Comparison of ENCODE assay signal across 17 cellular contexts in genomic region chr3:195891431-195892104, GRCh38. TPM values are rescaled to one million over a fixed set of nuclear protein-coding genes. Genes with fewer than 3 reads are reported as not detected.
A peak's percentile ranks its signal among the peaks of the same experiment; 100 is the strongest.
DNase-seq lines count a peak whose midpoint lies in the region; ATAC-seq and TF ChIP-seq lines count a peak whose summit lies in the region.
"Had no signal": no experiment of that assay in that cellular context is flagged by ENCODE, and none has a peak within 500 bp of the region (broad histone marks: within the 10 kb centered on the region; RNA-seq: fewer than 3 reads in every experiment).

No MANE protein-coding gene starts in this region.

- 0 out of 2 replicates have a peak overlapping the region, but pooled peaks have one; percentile 50 for H3K27ac ChIP-seq in GM23338 (ENCODE audit: low read depth)
- H3K27ac ChIP-seq: C4-2B had no signal

- H3K9ac ChIP-seq in skeletal muscle satellite cell (ENCODE audit: low read depth, low read length): peak overlapping the region; percentile 7

- no peak overlapping the region for H3K4me3 ChIP-seq in GM23338
- peak overlapping the region; percentile 68 for H3K4me3 ChIP-seq in skeletal muscle satellite cell (ENCODE audit: low read length)
- H3K4me3 ChIP-seq: GM12878 had no signal

- peaks cover 9% of the 10 kb centered on the region for H3K27me3 Mint-ChIP-seq in GM23338 (ENCODE audit: insufficient read depth, low read depth, poor library complexity)
- H3K27me3 Mint-ChIP-seq in brain: peaks cover 4% of the 10 kb centered on the region
- H3K27me3 Mint-ChIP-seq: activated CD4-positive, alpha-beta memory T cell treated with anti-CD3 and anti-CD28 coated beads for 36 hours had no signal

- no peaks in the 10 kb centered on the region for H3K9me2 ChIP-seq in GM23338 (ENCODE audit: insufficient read depth)

- ATAC-seq in GM23338: no peak
- ATAC-seq in HG03571 (IDR thresholded peaks at IDR 0.05; ENCODE audit: unreplicated experiment): no peak
- no peak for ATAC-seq in HG03520 (IDR thresholded peaks at IDR 0.05; ENCODE audit: unreplicated experiment)
- ATAC-seq: GM12878, pancreas had no signal

- TF ChIP-seq CTCF in GM23338 (conservative IDR thresholded peaks at IDR 0.05; ENCODE audit: low read depth in 2 of 2) (no peak), brain (conservative IDR thresholded peaks at IDR 0.05) (no peak)

- H3K9me3 Mint-ChIP-seq in GM23338 (no peaks in the 10 kb centered on the region), brain (peaks cover 0 to 3% (median 0%) of the 10 kb centered on the region in 5 experiments)
- H3K9me3 Mint-ChIP-seq: activated CD4-positive, alpha-beta memory T cell treated with anti-CD3 and anti-CD28 coated beads for 36 hours had no signal

- no peak for DNase-seq in GM23338 (ENCODE audit: low spot score)
- peak; percentile 44 for DNase-seq in left kidney (ENCODE audit: low read depth, low spot score)
- no peak for DNase-seq in LoVo (ENCODE audit: low spot score)
- DNase-seq in cerebellar nuclear complex (lab: John Stamatoyannopoulos, UW): no peak
- DNase-seq: activated CD4-positive, alpha-beta memory T cell treated with anti-CD3 and anti-CD28 coated beads for 36 hours; hippocampal formation; KBM-7; mesendoderm; NCI-H187; NCI-H526 treated with DMSO at 0.1 percent for 48 hours had no signal

- peaks cover 15% of the 10 kb centered on the region; the same call in 1 of the 2 replicates for H3F3A ChIP-seq in GM23338 (replicated peaks; ENCODE audit: low read depth)

- H3K4me2 ChIP-seq in GM23338: no peak overlapping the region
- H3K4me2 ChIP-seq in skeletal muscle satellite cell (ENCODE audit: low read length): peak overlapping the region; percentile 82

- H3K79me2 ChIP-seq in GM23338 (replicated peaks; ENCODE audit: insufficient read depth): peaks cover 16% of the 10 kb centered on the region

- H3K36me3 ChIP-seq in GM23338 (ENCODE audit: insufficient read depth) (no peaks in the 10 kb centered on the region), skeletal muscle satellite cell (ENCODE audit: insufficient read depth, low read length) (peaks cover 4% of the 10 kb centered on the region)
- H3K36me3 ChIP-seq: pancreas had no signal

- H3K4me1 ChIP-seq in GM23338 (ENCODE audit: insufficient read depth): peaks cover 14% of the 10 kb centered on the region
- H3K4me1 ChIP-seq in skeletal muscle satellite cell (ENCODE audit: control insufficient read depth, insufficient read depth, low read length): peaks cover 50% of the 10 kb centered on the region

- H3K9me3 ChIP-seq in skeletal muscle satellite cell (replicated peaks; ENCODE audit: low read length): no peaks in the 10 kb centered on the region
- H3K9me3 ChIP-seq: pancreas had no signal

- peaks cover 57% of the 10 kb centered on the region for H3K4me1 Mint-ChIP-seq in GM23338
- peaks cover 78% of the 10 kb centered on the region for H3K4me1 Mint-ChIP-seq in brain

- H3K27me3 ChIP-seq in GM23338 (ENCODE audit: insufficient read depth) (no peaks in the 10 kb centered on the region), skeletal muscle satellite cell (ENCODE audit: control insufficient read depth, insufficient read depth, low read length) (no peaks in the 10 kb centered on the region)
- H3K27me3 ChIP-seq: pancreas had no signal

- peak overlapping the region; percentile 44 for H3K27ac Mint-ChIP-seq in GM23338
- peak overlapping the region; percentile 13 to 92 (median 83) for H3K27ac Mint-ChIP-seq in brain
- H3K27ac Mint-ChIP-seq: activated CD4-positive, alpha-beta memory T cell treated with anti-CD3 and anti-CD28 coated beads for 36 hours had no signal

- H3K4me3 Mint-ChIP-seq in GM23338 (no peak overlapping the region), brain (peak overlapping the region in 3 of 5 experiments; percentile 77 to 86 (median 85))
- H3K4me3 Mint-ChIP-seq: activated CD4-positive, alpha-beta memory T cell treated with anti-CD3 and anti-CD28 coated beads for 36 hours had no signal

- peaks cover 5% of the 10 kb centered on the region; the same call in 1 of the 3 replicates for H3K36me3 Mint-ChIP-seq in GM23338 (ENCODE audit: low read depth)
- H3K36me3 Mint-ChIP-seq in brain: peaks cover 6% of the 10 kb centered on the region

- no peak overlapping the region for H2AFZ ChIP-seq in GM23338

- H4K20me1 ChIP-seq in GM23338 (replicated peaks; ENCODE audit: insufficient read depth): no peaks in the 10 kb centered on the region; the same call in 1 of the 2 replicates

TF ChIP-seq in GM23338, 12 proteins besides CTCF, POLR2A, EP300 and RAD21 (continues in another document):
- TF ChIP-seq EZH2phosphoT487 (IDR thresholded peaks at IDR 0.05; ENCODE audit: unreplicated experiment) (no peak), ZNF331 (CRISPR knock-in tag; IDR thresholded peaks at IDR 0.05; ENCODE audit: low read depth) (no peak), NANOG (IDR thresholded peaks at IDR 0.05; ENCODE audit: borderline replicate concordance) (no peak), CREB1 (CRISPR knock-in tag; IDR thresholded peaks at IDR 0.05; ENCODE audit: low read depth) (no peak), STAT1 (IDR thresholded peaks at IDR 0.05; ENCODE audit: unreplicated experiment) (no peak)
- TF ChIP-seq, protein P1, sequence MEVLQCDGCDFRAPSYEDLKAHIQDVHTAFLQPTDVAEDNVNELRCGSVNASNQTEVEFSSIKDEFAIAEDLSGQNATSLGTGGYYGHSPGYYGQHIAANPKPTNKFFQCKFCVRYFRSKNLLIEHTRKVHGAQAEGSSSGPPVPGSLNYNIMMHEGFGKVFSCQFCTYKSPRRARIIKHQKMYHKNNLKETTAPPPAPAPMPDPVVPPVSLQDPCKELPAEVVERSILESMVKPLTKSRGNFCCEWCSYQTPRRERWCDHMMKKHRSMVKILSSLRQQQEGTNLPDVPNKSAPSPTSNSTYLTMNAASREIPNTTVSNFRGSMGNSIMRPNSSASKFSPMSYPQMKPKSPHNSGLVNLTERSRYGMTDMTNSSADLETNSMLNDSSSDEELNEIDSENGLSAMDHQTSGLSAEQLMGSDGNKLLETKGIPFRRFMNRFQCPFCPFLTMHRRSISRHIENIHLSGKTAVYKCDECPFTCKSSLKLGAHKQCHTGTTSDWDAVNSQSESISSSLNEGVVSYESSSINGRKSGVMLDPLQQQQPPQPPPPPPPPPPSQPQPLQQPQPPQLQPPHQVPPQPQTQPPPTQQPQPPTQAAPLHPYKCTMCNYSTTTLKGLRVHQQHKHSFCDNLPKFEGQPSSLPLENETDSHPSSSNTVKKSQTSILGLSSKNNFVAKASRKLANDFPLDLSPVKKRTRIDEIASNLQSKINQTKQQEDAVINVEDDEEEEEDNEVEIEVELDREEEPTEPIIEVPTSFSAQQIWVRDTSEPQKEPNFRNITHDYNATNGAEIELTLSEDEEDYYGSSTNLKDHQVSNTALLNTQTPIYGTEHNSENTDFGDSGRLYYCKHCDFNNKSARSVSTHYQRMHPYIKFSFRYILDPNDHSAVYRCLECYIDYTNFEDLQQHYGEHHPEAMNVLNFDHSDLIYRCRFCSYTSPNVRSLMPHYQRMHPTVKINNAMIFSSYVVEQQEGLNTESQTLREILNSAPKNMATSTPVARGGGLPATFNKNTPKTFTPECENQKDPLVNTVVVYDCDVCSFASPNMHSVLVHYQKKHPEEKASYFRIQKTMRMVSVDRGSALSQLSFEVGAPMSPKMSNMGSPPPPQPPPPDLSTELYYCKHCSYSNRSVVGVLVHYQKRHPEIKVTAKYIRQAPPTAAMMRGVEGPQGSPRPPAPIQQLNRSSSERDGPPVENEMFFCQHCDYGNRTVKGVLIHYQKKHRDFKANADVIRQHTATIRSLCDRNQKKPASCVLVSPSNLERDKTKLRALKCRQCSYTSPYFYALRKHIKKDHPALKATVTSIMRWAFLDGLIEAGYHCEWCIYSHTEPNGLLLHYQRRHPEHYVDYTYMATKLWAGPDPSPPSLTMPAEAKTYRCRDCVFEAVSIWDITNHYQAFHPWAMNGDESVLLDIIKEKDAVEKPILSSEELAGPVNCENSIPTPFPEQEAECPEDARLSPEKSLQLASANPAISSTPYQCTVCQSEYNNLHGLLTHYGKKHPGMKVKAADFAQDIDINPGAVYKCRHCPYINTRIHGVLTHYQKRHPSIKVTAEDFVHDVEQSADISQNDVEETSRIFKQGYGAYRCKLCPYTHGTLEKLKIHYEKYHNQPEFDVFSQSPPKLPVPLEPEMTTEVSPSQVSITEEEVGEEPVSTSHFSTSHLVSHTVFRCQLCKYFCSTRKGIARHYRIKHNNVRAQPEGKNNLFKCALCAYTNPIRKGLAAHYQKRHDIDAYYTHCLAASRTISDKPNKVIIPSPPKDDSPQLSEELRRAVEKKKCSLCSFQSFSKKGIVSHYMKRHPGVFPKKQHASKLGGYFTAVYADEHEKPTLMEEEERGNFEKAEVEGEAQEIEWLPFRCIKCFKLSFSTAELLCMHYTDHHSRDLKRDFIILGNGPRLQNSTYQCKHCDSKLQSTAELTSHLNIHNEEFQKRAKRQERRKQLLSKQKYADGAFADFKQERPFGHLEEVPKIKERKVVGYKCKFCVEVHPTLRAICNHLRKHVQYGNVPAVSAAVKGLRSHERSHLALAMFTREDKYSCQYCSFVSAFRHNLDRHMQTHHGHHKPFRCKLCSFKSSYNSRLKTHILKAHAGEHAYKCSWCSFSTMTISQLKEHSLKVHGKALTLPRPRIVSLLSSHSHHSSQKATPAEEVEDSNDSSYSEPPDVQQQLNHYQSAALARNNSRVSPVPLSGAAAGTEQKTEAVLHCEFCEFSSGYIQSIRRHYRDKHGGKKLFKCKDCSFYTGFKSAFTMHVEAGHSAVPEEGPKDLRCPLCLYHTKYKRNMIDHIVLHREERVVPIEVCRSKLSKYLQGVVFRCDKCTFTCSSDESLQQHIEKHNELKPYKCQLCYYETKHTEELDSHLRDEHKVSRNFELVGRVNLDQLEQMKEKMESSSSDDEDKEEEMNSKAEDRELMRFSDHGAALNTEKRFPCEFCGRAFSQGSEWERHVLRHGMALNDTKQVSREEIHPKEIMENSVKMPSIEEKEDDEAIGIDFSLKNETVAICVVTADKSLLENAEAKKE (CRISPR knock-in tag; IDR thresholded peaks at IDR 0.05): no peak

RNA-seq across cellular contexts. Expression of gene TNK2, which starts 16.8 kb away (rescaled TPM):
- total RNA-seq in GM23338 (2014; rRNA removed; shearing (Covaris generic)): 17.4 and 22.5 TPM in 2 replicates
- polyA plus RNA-seq in GM23338 (2016; fragmentation: Nextera tagmentation; extraction: Ambion mirVana) (9.6 and 10.0 TPM in 2 replicates), brain (ENCODE audit: insufficient read depth, low read depth, low replicate concordance) (59.9 TPM)
- total RNA-seq in skeletal muscle satellite cell (2012; rRNA removed): 5.6 and 8.1 TPM in 2 replicates
